In genomic region chr1:93597697-93598096, GRCh38 we compare ENCODE assay signal across 17 cellular contexts.
A peak's percentile ranks its signal among the peaks of the same experiment; 100 is the strongest.
DNase-seq lines count a peak whose midpoint lies in the region; ATAC-seq and TF ChIP-seq lines count a peak whose summit lies in the region.
"Had no signal": no experiment of that assay in that cellular context is flagged by ENCODE, and none has a peak within 500 bp of the region (broad histone marks: within the 10 kb centered on the region; RNA-seq: fewer than 3 reads in every experiment).

No MANE protein-coding gene starts in this region.

- H3K4me1 ChIP-seq in BE2C: peaks cover 25% of the 10 kb centered on the region
- peaks cover 77 to 85% (median 80%) of the 10 kb centered on the region in 4 donors for H3K4me1 ChIP-seq in esophagus muscularis mucosa
- H3K4me1 ChIP-seq in parathyroid adenoma: peaks cover 3% of the 10 kb centered on the region
- H3K4me1 ChIP-seq in adrenal gland (replicated peaks in 1 of 2): peaks cover 14 to 45% of the 10 kb centered on the region in 2 donors

- ATAC-seq in HG02610 (IDR thresholded peaks at IDR 0.05; ENCODE audit: unreplicated experiment): no peak
- no peak for ATAC-seq in HG03095 (IDR thresholded peaks at IDR 0.05; ENCODE audit: unreplicated experiment)
- ATAC-seq: activated CD8-positive, alpha-beta memory T cell treated with anti-CD3 and anti-CD28 coated beads, Interleukin-2, amount 10 ng/mL, durations not matched to agents 7 days and 5 days; left lobe of liver had no signal

- no peak overlapping the region for H3K9ac ChIP-seq in parathyroid adenoma

- 23% methylated on average over 6 of the region's 6 CpGs for WGBS in esophagus muscularis mucosa
- WGBS in adrenal gland, 4 donors: 43 to 69% (median 60%) methylated on average over 5 to 6 of the region's 6 CpGs

- H3K36me3 ChIP-seq in BE2C: no peaks in the 10 kb centered on the region
- no peaks in the 10 kb centered on the region for H3K36me3 ChIP-seq in esophagus muscularis mucosa
- no peaks in the 10 kb centered on the region for H3K36me3 ChIP-seq in parathyroid adenoma (ENCODE audit: control insufficient read depth, insufficient read depth, low read length)
- no peaks in the 10 kb centered on the region for H3K36me3 ChIP-seq in adrenal gland (replicated peaks in 1 of 2)

- TF ChIP-seq CTCF in BE2C (IDR thresholded peaks at IDR 0.05; ENCODE audit: low read depth, low read length) (no peak), esophagus muscularis mucosa (IDR thresholded peaks at IDR 0.05) (no peak), parathyroid adenoma (IDR thresholded peaks at IDR 0.05) (no peak), adrenal gland (IDR thresholded peaks at IDR 0.05) (no peak)

- no peaks in the 10 kb centered on the region for H3K9me3 ChIP-seq in BE2C
- no peaks in the 10 kb centered on the region for H3K9me3 ChIP-seq in esophagus muscularis mucosa
- H3K9me3 ChIP-seq in parathyroid adenoma (ENCODE audit: control insufficient read depth, low read length): no peaks in the 10 kb centered on the region
- no peaks in the 10 kb centered on the region for H3K9me3 ChIP-seq in adrenal gland (replicated peaks in 1 of 3)

- no peaks in the 10 kb centered on the region for H3K79me2 ChIP-seq in parathyroid adenoma

- TF ChIP-seq POLR2A in esophagus muscularis mucosa (IDR thresholded peaks at IDR 0.05; ENCODE audit: low read depth): no peak
- no peak for TF ChIP-seq POLR2A in adrenal gland (IDR thresholded peaks at IDR 0.05)

- H3K27ac ChIP-seq in esophagus muscularis mucosa (replicated peaks in 1 of 4) (peak overlapping the region in 3 of 4 donors; percentile 52 to 65 (median 60)), parathyroid adenoma (peak overlapping the region; percentile 2), adrenal gland (no peak overlapping the region)
- H3K27ac ChIP-seq: SK-N-MC had no signal

- no peak for TF ChIP-seq EP300 in esophagus muscularis mucosa (IDR thresholded peaks at IDR 0.05)

- no peak overlapping the region for H2AFZ ChIP-seq in parathyroid adenoma

- no peak overlapping the region for H3K4me3 ChIP-seq in BE2C (ENCODE audit: low read depth, low read length)
- no peak overlapping the region for H3K4me3 ChIP-seq in esophagus muscularis mucosa
- H3K4me3 ChIP-seq in parathyroid adenoma (ENCODE audit: low read depth, low read length): no peak overlapping the region
- no peak overlapping the region for H3K4me3 ChIP-seq in adrenal gland
- H3K4me3 ChIP-seq: SK-N-MC, skin epidermis had no signal

- intact Hi-C loops in esophagus muscularis mucosa (cut with DNase I) (no loop called here), adrenal gland (cut with DNase I) (no loop called here)

- H3K27me3 ChIP-seq in BE2C: no peaks in the 10 kb centered on the region
- no peaks in the 10 kb centered on the region for H3K27me3 ChIP-seq in esophagus muscularis mucosa
- H3K27me3 ChIP-seq in parathyroid adenoma (ENCODE audit: control insufficient read depth, insufficient read depth, low read length): no peaks in the 10 kb centered on the region
- H3K27me3 ChIP-seq in adrenal gland: no peaks in the 10 kb centered on the region

- DNase-seq in BE2C: peak; percentile 76
- DNase-seq in NCI-H69 (lab: John Stamatoyannopoulos, UW): peak; percentile 26
- no peak for DNase-seq in esophagus muscularis mucosa (ENCODE audit: extremely low spot score)
- no peak for DNase-seq in stimulated activated CD4-positive, alpha-beta T cell treated with anti-CD3 and anti-CD28 coated beads, Interleukin-4, amount 100 ng/mL, for 1 hour
- no peak for DNase-seq in adrenal gland
- DNase-seq: activated CD8-positive, alpha-beta memory T cell treated with anti-CD3 and anti-CD28 coated beads, Interleukin-2, amount 10 ng/mL, durations not matched to agents 7 days and 5 days; activated naive CD4-positive, alpha-beta T cell treated with anti-CD3 and anti-CD28 coated beads, Interleukin-2, amount 10 ng/mL, durations not matched to agents 7 days and 5 days; Calu3; endodermal cell; HCEC 1CT; NCI-H2081 had no signal

- H3K4me2 ChIP-seq in parathyroid adenoma (ENCODE audit: low read length): no peak overlapping the region

Comparison
In these comparisons a context has a peak if more than half of its experiments do, and no peak if none do; other contexts are left out.
1. DNase-seq: peak in BE2C (single experiment) and NCI-H69 (single experiment); none in esophagus muscularis mucosa (single experiment), stimulated activated CD4-positive, alpha-beta T cell treated with anti-CD3 and anti-CD28 coated beads, Interleukin-4, amount 100 ng/mL, for 1 hour (single experiment) and adrenal gland (0 of 7).
2. H3K27ac ChIP-seq: peak in esophagus muscularis mucosa (3 of 4) and parathyroid adenoma (single experiment); none in adrenal gland (0 of 5).